ENCODE assay signal across 22 cellular contexts in genomic region chr4:63728480-63729177, GRCh38.
DNase-seq lines count a peak whose midpoint lies in the region; ATAC-seq and TF ChIP-seq lines count a peak whose summit lies in the region.
"Had no signal": no experiment of that assay in that cellular context is flagged by ENCODE, and none has a peak within 500 bp of the region (broad histone marks: within the 10 kb centered on the region; RNA-seq: fewer than 3 reads in every experiment).

No MANE protein-coding gene starts in this region.

- H2BK15ac ChIP-seq in neuronal stem cell (ENCODE audit: low read length): no peak overlapping the region

- no CpG with 5 or more reads among the region's 3 CpGs for WGBS in neuronal stem cell (ENCODE audit: extremely low coverage in 2 of 2, insufficient read length in 2 of 2, insufficient replicate concordance in 1 of 2), 2 donors

- H3K79me1 ChIP-seq in neuronal stem cell (ENCODE audit: low read depth, low read length): no peaks in the 10 kb centered on the region

- H2AFZ ChIP-seq in neuronal stem cell (ENCODE audit: low read length): peak overlapping the region; percentile 91

- H3K9me3 Mint-ChIP-seq in endothelial cell (ENCODE audit: unreplicated experiment): no peaks in the 10 kb centered on the region
- H3K9me3 Mint-ChIP-seq in naive thymus-derived CD8-positive, alpha-beta T cell: peaks cover 0 to 18% (median 10%) of the 10 kb centered on the region in 9 donors

- H3K4me2 ChIP-seq in neuronal stem cell (ENCODE audit: insufficient read depth, low read length, poor library complexity, severe bottlenecking): no peak overlapping the region

- H3K36me3 ChIP-seq in neuronal stem cell (replicated peaks in 1 of 2; ENCODE audit: control insufficient read depth in 2 of 2, insufficient read depth in 2 of 2, low read length in 2 of 2): no peaks in the 10 kb centered on the region
- H3K36me3 ChIP-seq: adrenal gland, heart right ventricle, upper lobe of right lung had no signal

- no peak overlapping the region for H3K23ac ChIP-seq in neuronal stem cell (ENCODE audit: low read depth, low read length, poor library complexity)

- H3K36me3 Mint-ChIP-seq in endothelial cell (ENCODE audit: low read depth, unreplicated experiment): no peaks in the 10 kb centered on the region
- no peaks in the 10 kb centered on the region for H3K36me3 Mint-ChIP-seq in naive thymus-derived CD8-positive, alpha-beta T cell
- H3K36me3 Mint-ChIP-seq: CD8-positive, alpha-beta T cell had no signal

- H3K27ac Mint-ChIP-seq in endothelial cell (ENCODE audit: unreplicated experiment): peak overlapping the region; percentile 86
- no peak overlapping the region for H3K27ac Mint-ChIP-seq in naive thymus-derived CD8-positive, alpha-beta T cell
- H3K27ac Mint-ChIP-seq: activated CD4-positive, alpha-beta T cell treated with anti-CD3 and anti-CD28 coated beads, Interleukin-2, amount 10 ng/mL, durations not matched to agents 24 days and 14 days; CD8-positive, alpha-beta T cell; effector memory CD8-positive, alpha-beta T cell; HFFc6 had no signal

- H3K27ac ChIP-seq in neuronal stem cell (replicated peaks; ENCODE audit: low read length): peak overlapping the region; percentile 82
- H3K27ac ChIP-seq: adrenal gland, heart right ventricle, upper lobe of right lung had no signal

- POLR2A ChIA-PET in naive thymus-derived CD8-positive, alpha-beta T cell (lab: Charles Lee): no interaction called here

- H3K4me3 ChIP-seq in neuronal stem cell (ENCODE audit: low read length in 2 of 2): no peak overlapping the region
- H3K4me3 ChIP-seq: adrenal gland, heart right ventricle, upper lobe of right lung had no signal

- H3K4me1 Mint-ChIP-seq in endothelial cell (ENCODE audit: unreplicated experiment): peaks cover 9% of the 10 kb centered on the region
- no peaks in the 10 kb centered on the region for H3K4me1 Mint-ChIP-seq in naive thymus-derived CD8-positive, alpha-beta T cell
- H3K4me1 Mint-ChIP-seq: activated CD4-positive, alpha-beta T cell treated with anti-CD3 and anti-CD28 coated beads, Interleukin-2, amount 10 ng/mL, durations not matched to agents 24 days and 14 days had no signal

- peak overlapping the region; percentile 76 for H3K18ac ChIP-seq in neuronal stem cell (ENCODE audit: low read length)

- no peak overlapping the region for H3K14ac ChIP-seq in neuronal stem cell (ENCODE audit: low read length)

- H2BK12ac ChIP-seq in neuronal stem cell (ENCODE audit: low read length): no peak overlapping the region

- no peak overlapping the region for H4K8ac ChIP-seq in neuronal stem cell (ENCODE audit: low read depth, low read length)

- H2AK5ac ChIP-seq in neuronal stem cell (ENCODE audit: low read depth, low read length): no peak overlapping the region

- H3K27me3 ChIP-seq in neuronal stem cell (ENCODE audit: control insufficient read depth in 3 of 3, insufficient read depth in 3 of 3, low read depth in 1 of 3, low read length in 3 of 3): no peaks in the 10 kb centered on the region
- H3K27me3 ChIP-seq: adrenal gland, heart right ventricle, upper lobe of right lung had no signal

- no peaks in the 10 kb centered on the region for H3K9me3 ChIP-seq in neuronal stem cell (replicated peaks in 1 of 2; ENCODE audit: control insufficient read depth in 2 of 2, insufficient read depth in 1 of 2, low read depth in 1 of 2, low read length in 2 of 2)
- H3K9me3 ChIP-seq: adrenal gland, upper lobe of right lung had no signal

- peak overlapping the region; percentile 49 for H4K91ac ChIP-seq in neuronal stem cell (ENCODE audit: low read depth, low read length, poor library complexity)

- H3K27me3 Mint-ChIP-seq in endothelial cell (ENCODE audit: unreplicated experiment): no peaks in the 10 kb centered on the region
- no peaks in the 10 kb centered on the region for H3K27me3 Mint-ChIP-seq in naive thymus-derived CD8-positive, alpha-beta T cell
- H3K27me3 Mint-ChIP-seq: activated CD4-positive, alpha-beta T cell treated with anti-CD3 and anti-CD28 coated beads, Interleukin-2, amount 10 ng/mL, durations not matched to agents 24 days and 14 days; effector memory CD8-positive, alpha-beta T cell had no signal

- no peak overlapping the region for H2BK120ac ChIP-seq in neuronal stem cell (ENCODE audit: low read depth, low read length)

- ATAC-seq in GM19023 (IDR thresholded peaks at IDR 0.05; ENCODE audit: unreplicated experiment): no peak
- ATAC-seq in stimulated activated naive CD8-positive, alpha-beta T cell treated with anti-CD3 and anti-CD28 coated beads, Interleukin-15, Interleukin-2, amounts not matched to agents 100 U/mL and 50 U/mL, for 24 hours: no peak
- no peak for ATAC-seq in naive thymus-derived CD8-positive, alpha-beta T cell
- ATAC-seq: CD8-positive, alpha-beta T cell; effector memory CD8-positive, alpha-beta T cell; heart right ventricle; upper lobe of right lung had no signal

- no peak for TF ChIP-seq CTCF in endothelial cell (IDR thresholded peaks at IDR 0.05; ENCODE audit: unreplicated experiment)

- H3K4ac ChIP-seq in neuronal stem cell (ENCODE audit: low read length): no peak overlapping the region

- no peak overlapping the region for H3K4me3 Mint-ChIP-seq in endothelial cell (ENCODE audit: unreplicated experiment)
- H3K4me3 Mint-ChIP-seq in naive thymus-derived CD8-positive, alpha-beta T cell: no peak overlapping the region
- H3K4me3 Mint-ChIP-seq: activated CD4-positive, alpha-beta T cell treated with anti-CD3 and anti-CD28 coated beads, Interleukin-2, amount 10 ng/mL, durations not matched to agents 24 days and 14 days; CD8-positive, alpha-beta T cell; effector memory CD8-positive, alpha-beta T cell; HFFc6 had no signal

- H3K9ac ChIP-seq in neuronal stem cell (ENCODE audit: low read depth, low read length, poor library complexity): no peak overlapping the region

- no peak overlapping the region for H2BK5ac ChIP-seq in neuronal stem cell (ENCODE audit: low read length)

- DNase-seq in H4 (ENCODE audit: low spot score) (peak; percentile 27), NCI-H146 treated with DMSO at 0.1 percent for 48 hours (lab: John Stamatoyannopoulos, UW; ENCODE audit: unreplicated experiment) (peak; percentile 70), endothelial cell (ENCODE audit: low spot score) (peak; percentile 18), neuronal stem cell (ENCODE audit: low spot score) (peak; percentile 15), T-helper 1 cell (no peak)
- no peak for DNase-seq in stimulated activated naive CD8-positive, alpha-beta T cell treated with anti-CD3 and anti-CD28 coated beads, Interleukin-15, Interleukin-2, amounts not matched to agents 100 U/mL and 50 U/mL, for 24 hours
- no peak for DNase-seq in naive thymus-derived CD8-positive, alpha-beta T cell
- DNase-seq: activated CD4-positive, alpha-beta T cell treated with anti-CD3 and anti-CD28 coated beads, Interleukin-2, amount 10 ng/mL, durations not matched to agents 24 days and 14 days; activated effector memory CD4-positive, alpha-beta T cell treated with anti-CD3 and anti-CD28 coated beads, Interleukin-2, amount 50 U/mL, for 16 hours; adrenal gland; CD8-positive, alpha-beta T cell; central memory CD4-positive, alpha-beta T cell; effector memory CD8-positive, alpha-beta T cell; heart right ventricle; HFFc6; mesenchymal stem cell; NCI-H1436; NCI-H774; retina; stimulated activated naive CD4-positive, alpha-beta T cell treated with Interleukin-2 at 50 U/mL for 16 hours; upper lobe of right lung had no signal

- peaks cover 6 to 9% of the 10 kb centered on the region in 2 donors for H3K4me1 ChIP-seq in neuronal stem cell (ENCODE audit: control insufficient read depth in 2 of 2, insufficient read depth in 1 of 2, low read depth in 1 of 2, low read length in 2 of 2)
- H3K4me1 ChIP-seq: adrenal gland, heart right ventricle, upper lobe of right lung had no signal

Comparison
In these comparisons a context has a peak if more than half of its experiments do, and no peak if none do; other contexts are left out.
1. DNase-seq: peak in H4 (single experiment), NCI-H146 treated with DMSO at 0.1 percent for 48 hours (single experiment), endothelial cell (single experiment) and neuronal stem cell (single experiment); none in stimulated activated naive CD8-positive, alpha-beta T cell treated with anti-CD3 and anti-CD28 coated beads, Interleukin-15, Interleukin-2, amounts not matched to agents 100 U/mL and 50 U/mL, for 24 hours (single experiment), naive thymus-derived CD8-positive, alpha-beta T cell (0 of 10) and T-helper 1 cell (0 of 5).